In the genomic region with DNA sequence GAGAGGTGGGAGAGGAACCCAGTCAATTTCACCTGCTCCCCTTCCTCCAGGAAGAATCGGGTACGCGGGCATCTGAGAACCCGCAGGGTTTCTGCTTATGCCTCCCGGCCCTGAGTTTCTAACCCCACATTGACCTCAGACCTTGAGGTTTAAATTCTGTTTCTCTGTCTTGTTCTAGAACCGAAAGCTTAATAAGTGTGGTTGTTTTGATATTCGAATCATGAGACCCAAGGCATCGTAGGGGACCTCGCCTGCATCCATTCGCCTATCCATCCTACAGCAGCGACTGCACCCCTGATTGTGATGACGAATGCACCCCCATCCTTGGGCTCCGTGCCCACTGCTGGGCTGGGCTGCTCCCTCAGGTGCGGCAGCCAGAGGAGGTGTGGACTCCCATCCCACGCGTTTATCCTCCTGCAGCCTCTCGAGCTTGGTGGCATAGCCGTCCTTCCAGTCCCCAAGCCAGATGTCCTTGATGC, we compare ENCODE assay signal across 9 cellular contexts.
DNase-seq lines count a peak whose midpoint lies in the region; ATAC-seq and TF ChIP-seq lines count a peak whose summit lies in the region.
"Had no signal": no experiment of that assay in that cellular context is flagged by ENCODE, and none has a peak within 500 bp of the region (broad histone marks: within the 10 kb centered on the region; RNA-seq: fewer than 3 reads in every experiment).

No MANE protein-coding gene starts in this region.

- H3K27me3 Mint-ChIP-seq in IgD-negative memory B cell: peaks cover 61% of the 10 kb centered on the region
- peaks cover 24 to 52% of the 10 kb centered on the region in 2 donors for H3K27me3 Mint-ChIP-seq in natural killer cell (ENCODE audit: low read depth in 2 of 2)

- H3K9me3 Mint-ChIP-seq in IgD-negative memory B cell: peaks cover 0 to 2% (median 0%) of the 10 kb centered on the region in 3 donors
- no peaks in the 10 kb centered on the region for H3K9me3 Mint-ChIP-seq in natural killer cell

- CTCF ChIA-PET in AG04450 (lab: Charles Lee): no interaction called here

- no peaks in the 10 kb centered on the region for H3K27me3 ChIP-seq in AG04450 (ENCODE audit: control insufficient read depth, insufficient read depth, low read length)

- peak overlapping the region in 2 of 3 donors; percentile 62 to 76 for H3K27ac Mint-ChIP-seq in IgD-negative memory B cell
- H3K27ac Mint-ChIP-seq in natural killer cell: peak overlapping the region in 1 of 2 donors; percentile 70

- no peaks in the 10 kb centered on the region; the same call in 1 of the 2 replicates for H3K9me3 ChIP-seq in AG04450 (ENCODE audit: control insufficient read depth, insufficient read depth, low read length)

- POLR2A ChIA-PET in AG04450 (lab: Yijun Ruan, JAX): interaction anchor here (2.6 kb wide), 1 partner anchor 81 kb away, joined by 17 read pairs; the partner anchor contains the start of gene IER5L

- H3K27ac ChIP-seq in AG04450 (ENCODE audit: low read depth, low read length) (no peak overlapping the region), coronary artery (no peak overlapping the region)
- H3K27ac ChIP-seq: SK-N-MC had no signal

- no peaks in the 10 kb centered on the region for H3K36me3 Mint-ChIP-seq in IgD-negative memory B cell
- H3K36me3 Mint-ChIP-seq in natural killer cell: no peaks in the 10 kb centered on the region

- intact Hi-C loops in natural killer cell (cut with micrococcal nuclease): no loop called here

- H3K4me3 Mint-ChIP-seq in IgD-negative memory B cell: peak overlapping the region in 3 of 4 donors; percentile 1 to 84 (median 55)
- H3K4me3 Mint-ChIP-seq in natural killer cell: peak overlapping the region; percentile 78

- no peak for TF ChIP-seq CTCF in AG04450 (IDR thresholded peaks at IDR 0.05; ENCODE audit: low read depth, low read length)
- no peak for TF ChIP-seq CTCF in coronary artery (IDR thresholded peaks at IDR 0.05)
- no peak for TF ChIP-seq CTCF in natural killer cell (IDR thresholded peaks at IDR 0.05)

- peaks cover 6 to 22% (median 17%) of the 10 kb centered on the region in 3 donors for H3K4me1 Mint-ChIP-seq in IgD-negative memory B cell
- H3K4me1 Mint-ChIP-seq in natural killer cell: peaks cover 11 to 18% of the 10 kb centered on the region in 2 donors

- no peak for DNase-seq in AG04450 (ENCODE audit: low read depth, low spot score)
- no peak for DNase-seq in coronary artery (ENCODE audit: low spot score)
- DNase-seq in natural killer cell: no peak
- no peak for DNase-seq in NCI-H2171 treated with DMSO at 0.1 percent for 48 hours (lab: John Stamatoyannopoulos, UW)
- no peak for DNase-seq in NCI-H2196 treated with DMSO at 0.1 percent for 48 hours (lab: John Stamatoyannopoulos, UW; ENCODE audit: unreplicated experiment)

- H3K4me3 ChIP-seq in AG04450 (ENCODE audit: low read depth, low read length) (peak overlapping the region; percentile 44), coronary artery (peak overlapping the region; percentile 52)
- H3K4me3 ChIP-seq: SK-N-MC had no signal

- ATAC-seq in natural killer cell (peak; percentile 33 to 44 (median 40)), HG03565 (IDR thresholded peaks at IDR 0.05; ENCODE audit: unreplicated experiment) (no peak), HG03571 (IDR thresholded peaks at IDR 0.05; ENCODE audit: unreplicated experiment) (no peak)

Comparison
In these comparisons a context has a peak if more than half of its experiments do, and no peak if none do; other contexts are left out.
1. ATAC-seq: peak in natural killer cell (3 of 3); none in HG03565 (single experiment) and HG03571 (single experiment).